8 cellular contexts compared by ENCODE assay signal in genomic region chr7:129367700-129368388, GRCh38.
DNase-seq lines count a peak whose midpoint lies in the region; ATAC-seq and TF ChIP-seq lines count a peak whose summit lies in the region.

No MANE protein-coding gene starts in this region.

- peak overlapping the region; percentile 81 for H3K4me3 Mint-ChIP-seq in T-helper 17 cell

- H3K4me1 ChIP-seq in uterus, result no peaks in the 10 kb centered on the region

- TF ChIP-seq CTCF in uterus (IDR thresholded peaks at IDR 0.05), result peak; percentile 67 to 74 (median 72)

- peak; percentile 52 for ATAC-seq in HG02571 (IDR thresholded peaks at IDR 0.05; ENCODE audit: unreplicated experiment)
- peak; percentile 87 for ATAC-seq in T-helper 17 cell
- peak; percentile 89 for ATAC-seq in left ventricle myocardium superior

- DNase-seq in NCI-H1105 (lab: John Stamatoyannopoulos, UW) (peak; percentile 49), T-helper 17 cell (peak; percentile 49 to 64 (median 56)), anterior cingulate cortex (lab: John Stamatoyannopoulos, UW) (peak in 55 of 58 donors; percentile 3 to 82 (median 52)), left ventricle myocardium superior (peak; percentile 81), pulmonary artery endothelial cell (ENCODE audit: low read depth, low spot score) (peak; percentile 19), uterus (peak; percentile 61 to 69)

- no peak for TF ChIP-seq POLR2A in uterus (IDR thresholded peaks at IDR 0.05)

- H3K9me3 ChIP-seq in T-helper 17 cell (ENCODE audit: control insufficient read depth, low read length, poor library complexity, severe bottlenecking) (no peaks in the 10 kb centered on the region), uterus (no peaks in the 10 kb centered on the region)

- H3K36me3 Mint-ChIP-seq in T-helper 17 cell (ENCODE audit: low read depth), result peaks cover 1% of the 10 kb centered on the region

- intact Hi-C loops in left ventricle myocardium superior (cut with micrococcal nuclease), result loop anchor here (2.0 kb wide), 1 partner anchor 105 kb away; no protein-coding TSS in a partner anchor
- intact Hi-C loops in uterus (cut with DNase I; ENCODE audit: low total_unique reads), result no loop called here

- peaks cover 15% of the 10 kb centered on the region for H3K4me1 Mint-ChIP-seq in T-helper 17 cell

- peak overlapping the region; percentile 51; the same call in 1 of the 2 replicates for H3K4me3 ChIP-seq in GM08714 (ENCODE audit: low read length)
- no peak overlapping the region for H3K4me3 ChIP-seq in uterus

- H3K36me3 ChIP-seq in uterus, result no peaks in the 10 kb centered on the region

- H3K27me3 ChIP-seq in uterus, result no peaks in the 10 kb centered on the region

- peak overlapping the region; percentile 61 for H3K27ac Mint-ChIP-seq in T-helper 17 cell

- no peaks in the 10 kb centered on the region for H3K27me3 Mint-ChIP-seq in T-helper 17 cell

- H3K27ac ChIP-seq in uterus, result no peak overlapping the region

Comparison
In these comparisons a context has a peak if more than half of its experiments do, and no peak if none do; other contexts are left out.
1. DNase-seq: peak in every context shown above with its lines; median percentile 81 in left ventricle myocardium superior; 65 in uterus; 56 in T-helper 17 cell; 52 in anterior cingulate cortex; 49 in NCI-H1105; 19 in pulmonary artery endothelial cell.